Comparison of ENCODE assay signal across 20 cellular contexts in the genomic region with DNA sequence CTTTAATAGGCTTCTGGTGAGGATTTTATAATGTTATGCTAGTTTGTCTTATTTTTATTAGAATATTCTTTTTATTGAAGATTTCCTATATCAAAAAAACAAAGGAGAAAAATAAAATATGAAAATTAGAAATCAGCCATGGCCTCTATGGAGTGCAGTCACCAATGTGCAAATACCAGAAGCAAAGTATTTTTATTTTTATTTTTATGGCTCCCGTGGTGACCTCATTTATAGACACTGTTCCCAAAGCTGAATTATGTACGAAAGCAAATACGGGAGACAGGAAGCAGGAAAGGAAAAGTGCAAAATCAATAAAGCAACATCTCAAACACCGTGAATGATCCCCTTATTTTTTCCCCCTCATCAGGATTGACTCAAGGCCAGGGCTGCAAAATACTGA. TPM values are rescaled to one million over a fixed set of nuclear protein-coding genes. Genes with fewer than 3 reads are reported as not detected.
"Had no signal": no experiment of that assay in that cellular context is flagged by ENCODE, and none has a peak within 500 bp of the region (broad histone marks: within the 10 kb centered on the region; RNA-seq: fewer than 3 reads in every experiment).

No MANE protein-coding gene starts in this region.

- H3K4me3 Mint-ChIP-seq: activated B cell treated with CpG ODN at 0.5 μM for 24 hours; activated CD4-positive, alpha-beta memory T cell treated with anti-CD3 and anti-CD28 coated beads, Interleukin-2, amount 10 ng/mL, durations not matched to agents 7 days and 5 days; activated CD8-positive, alpha-beta memory T cell treated with anti-CD3 and anti-CD28 coated beads, Interleukin-2, amount 10 ng/mL, durations not matched to agents 7 days and 5 days; activated naive CD8-positive, alpha-beta T cell treated with anti-CD3 and anti-CD28 coated beads for 36 hours; activated T-helper 17 cell treated with anti-CD3 and anti-CD28 coated beads, Interleukin-2, amount 50 U/mL, for 72 hours had no signal

- H3K9me3 Mint-ChIP-seq: activated B cell treated with CpG ODN at 0.5 μM for 24 hours; activated CD4-positive, alpha-beta memory T cell treated with anti-CD3 and anti-CD28 coated beads, Interleukin-2, amount 10 ng/mL, durations not matched to agents 7 days and 5 days; activated naive CD8-positive, alpha-beta T cell treated with anti-CD3 and anti-CD28 coated beads for 36 hours; activated T-helper 17 cell treated with anti-CD3 and anti-CD28 coated beads, Interleukin-2, amount 50 U/mL, for 72 hours had no signal

- H3K27me3 Mint-ChIP-seq: activated naive CD8-positive, alpha-beta T cell treated with anti-CD3 and anti-CD28 coated beads for 36 hours; progenitor cell of endocrine pancreas had no signal

- H3K36me3 Mint-ChIP-seq: activated naive CD8-positive, alpha-beta T cell treated with anti-CD3 and anti-CD28 coated beads for 36 hours had no signal

- DNase-seq: activated B cell treated with CpG ODN at 0.5 μM for 24 hours; activated CD4-positive, alpha-beta memory T cell treated with anti-CD3 and anti-CD28 coated beads, Interleukin-2, amount 10 ng/mL, durations not matched to agents 7 days and 5 days; activated CD4-positive, alpha-beta T cell treated with anti-CD3 and anti-CD28 coated beads for 4 hours; activated CD8-positive, alpha-beta memory T cell treated with anti-CD3 and anti-CD28 coated beads, Interleukin-2, amount 10 ng/mL, durations not matched to agents 7 days and 5 days; activated naive CD4-positive, alpha-beta T cell; activated naive CD8-positive, alpha-beta T cell treated with anti-CD3 and anti-CD28 coated beads for 36 hours; amniotic stem cell; effector CD4-positive, alpha-beta T cell; hypothalamus; left ventricle myocardium superior; occipital lobe; stimulated activated CD4-positive, alpha-beta T cell treated with anti-CD3 and anti-CD28 coated beads, Interleukin-12 subunit alpha, Interleukin-12 subunit beta, amount 100 ng/mL, for 4 hours; stimulated activated CD4-positive, alpha-beta T cell treated with anti-CD3 and anti-CD28 coated beads, Interleukin-1b, Interleukin-23, amount 100 ng/mL, for 48 hours; stimulated activated CD8-positive, alpha-beta memory T cell treated with anti-CD3 and anti-CD28 coated beads, Interleukin-4, amount 100 ng/mL, for 48 hours; stimulated activated naive CD4-positive, alpha-beta T cell had no signal

- H3K27ac Mint-ChIP-seq: activated B cell treated with CpG ODN at 0.5 μM for 24 hours; activated CD4-positive, alpha-beta memory T cell treated with anti-CD3 and anti-CD28 coated beads, Interleukin-2, amount 10 ng/mL, durations not matched to agents 7 days and 5 days; activated CD8-positive, alpha-beta memory T cell treated with anti-CD3 and anti-CD28 coated beads, Interleukin-2, amount 10 ng/mL, durations not matched to agents 7 days and 5 days; activated naive CD8-positive, alpha-beta T cell treated with anti-CD3 and anti-CD28 coated beads for 36 hours; activated T-helper 17 cell treated with anti-CD3 and anti-CD28 coated beads, Interleukin-2, amount 50 U/mL, for 72 hours; progenitor cell of endocrine pancreas had no signal

- H3K4me1 Mint-ChIP-seq: activated B cell treated with CpG ODN at 0.5 μM for 24 hours; activated CD4-positive, alpha-beta memory T cell treated with anti-CD3 and anti-CD28 coated beads, Interleukin-2, amount 10 ng/mL, durations not matched to agents 7 days and 5 days; activated CD8-positive, alpha-beta memory T cell treated with anti-CD3 and anti-CD28 coated beads, Interleukin-2, amount 10 ng/mL, durations not matched to agents 7 days and 5 days; activated naive CD8-positive, alpha-beta T cell treated with anti-CD3 and anti-CD28 coated beads for 36 hours; activated T-helper 17 cell treated with anti-CD3 and anti-CD28 coated beads, Interleukin-2, amount 50 U/mL, for 72 hours had no signal

- ATAC-seq: activated CD8-positive, alpha-beta memory T cell treated with anti-CD3 and anti-CD28 coated beads, Interleukin-2, amount 10 ng/mL, durations not matched to agents 7 days and 5 days; activated T-helper 17 cell treated with anti-CD3 and anti-CD28 coated beads, Interleukin-2, amount 50 U/mL, for 72 hours; left ventricle myocardium superior had no signal

RNA-seq across cellular contexts. Expression of a gene that starts 35.1 kb away (rescaled TPM):
- total RNA-seq: activated B cell treated with CpG ODN at 0.5 μM for 24 hours; activated CD4-positive, alpha-beta memory T cell treated with anti-CD3 and anti-CD28 coated beads, Interleukin-2, amount 10 ng/mL, durations not matched to agents 7 days and 5 days; activated naive CD8-positive, alpha-beta T cell treated with anti-CD3 and anti-CD28 coated beads for 36 hours; frontal cortex; kidney epithelial cell; left ventricle myocardium superior; occipital lobe; progenitor cell of endocrine pancreas; urinary bladder had no signal
